In genomic region chr4:36256398-36256828, GRCh38 we compare ENCODE assay signal across 1 cellular context.
TF ChIP-seq lines count a peak whose summit lies in the region.

No MANE protein-coding gene starts in this region.

TF ChIP-seq in GM23338, 12 proteins besides CTCF, POLR2A, EP300 and RAD21 (continued from another document):
- no peak for TF ChIP-seq REST (IDR thresholded peaks at IDR 0.05; ENCODE audit: unreplicated experiment)
